ENCODE assay signal across 18 cellular contexts in genomic region chr2:200435379-200435778, GRCh38.
DNase-seq lines count a peak whose midpoint lies in the region; ATAC-seq, FAIRE-seq and TF ChIP-seq lines count a peak whose summit lies in the region.
"Had no signal": no experiment of that assay in that cellular context is flagged by ENCODE, and none has a peak within 500 bp of the region (broad histone marks: within the 10 kb centered on the region; RNA-seq: fewer than 3 reads in every experiment).

No MANE protein-coding gene starts in this region.

- H3K4me3 ChIP-seq in AG04449 (ENCODE audit: low read depth, low read length) (no peak overlapping the region), astrocyte (ENCODE audit: insufficient read depth, low read depth, low read length) (no peak overlapping the region), psoas muscle (no peak overlapping the region)
- H3K4me3 ChIP-seq: MG63 had no signal

- H3K4me1 Mint-ChIP-seq in astrocyte (ENCODE audit: low read depth, unreplicated experiment), result peaks cover 14% of the 10 kb centered on the region

- intact Hi-C loops in psoas muscle (cut with DNase I), result no loop called here

- POLR2A ChIA-PET in AG04449 (lab: Yijun Ruan, JAX), result no interaction called here

- no peak overlapping the region for H2AFZ ChIP-seq in astrocyte (ENCODE audit: low read depth, low read length)

- TF ChIP-seq CTCF in AG04449 (IDR thresholded peaks at IDR 0.05; ENCODE audit: insufficient read depth, low read length, missing control alignments) (no peak), astrocyte (IDR thresholded peaks at IDR 0.05; ENCODE audit: insufficient read depth, low read depth, low read length) (no peak), omental fat pad (IDR thresholded peaks at IDR 0.05) (no peak), psoas muscle (IDR thresholded peaks at IDR 0.05) (no peak)

- H3K9me3 Mint-ChIP-seq in astrocyte (ENCODE audit: unreplicated experiment), result peaks cover 2% of the 10 kb centered on the region
- H3K9me3 Mint-ChIP-seq: CD4-positive, CD25-positive, alpha-beta regulatory T cell had no signal

- CTCF ChIA-PET in AG04449 (lab: Yijun Ruan, JAX), result interaction anchor here (1.8 kb wide), 1 partner anchor 456 kb away, joined by 4 read pairs; no protein-coding TSS in a partner anchor

- no peaks in the 10 kb centered on the region for H3K79me2 ChIP-seq in astrocyte (ENCODE audit: insufficient read depth, low read length)

- peaks cover 17% of the 10 kb centered on the region for H3K36me3 ChIP-seq in astrocyte (ENCODE audit: insufficient read depth, low read length)
- H3K36me3 ChIP-seq in psoas muscle (ENCODE audit: insufficient read depth in 1 of 2, low read depth in 1 of 2), result peaks cover 6 to 16% of the 10 kb centered on the region in 2 donors

- H3K27me3 ChIP-seq in astrocyte (ENCODE audit: insufficient read depth, low read length), result no peaks in the 10 kb centered on the region
- H3K27me3 ChIP-seq in psoas muscle (ENCODE audit: insufficient read depth in 3 of 3, low read length in 2 of 3), result no peaks in the 10 kb centered on the region
- H3K27me3 ChIP-seq: MG63 had no signal

- no peak for ATAC-seq in omental fat pad (ENCODE audit: low FRiP score)
- ATAC-seq in psoas muscle, result no peak
- ATAC-seq: HepG2, Panc1 had no signal

- no peaks in the 10 kb centered on the region for H4K20me1 ChIP-seq in astrocyte (ENCODE audit: insufficient read depth, low read length)

- H3K27ac ChIP-seq in astrocyte (ENCODE audit: low read depth, low read length), result no peak overlapping the region
- no peak overlapping the region for H3K27ac ChIP-seq in psoas muscle

- FAIRE-seq in astrocyte (lab: Jason Lieb, UNC), result peak; percentile 72
- FAIRE-seq: HepG2 had no signal

- peaks cover 2% of the 10 kb centered on the region for H3K4me1 ChIP-seq in astrocyte (ENCODE audit: insufficient read depth, low read length)
- H3K4me1 ChIP-seq in psoas muscle, result no peaks in the 10 kb centered on the region

- H3K4me2 ChIP-seq in astrocyte (ENCODE audit: low read length), result no peak overlapping the region

- H3K27me3 Mint-ChIP-seq in astrocyte (ENCODE audit: low read depth, unreplicated experiment), result no peaks in the 10 kb centered on the region
- H3K27me3 Mint-ChIP-seq: CD4-positive, CD25-positive, alpha-beta regulatory T cell had no signal

- no peak overlapping the region for H3K4me3 Mint-ChIP-seq in astrocyte (ENCODE audit: unreplicated experiment)
- H3K4me3 Mint-ChIP-seq: CD4-positive, CD25-positive, alpha-beta regulatory T cell had no signal

- H3K9me3 ChIP-seq in astrocyte (ENCODE audit: insufficient read depth, low read depth, low read length) (no peaks in the 10 kb centered on the region), psoas muscle (no peaks in the 10 kb centered on the region)

- DNase-seq in AG04449 (ENCODE audit: low read depth, low spot score) (peak; percentile 36), HCEC 1CT (peak; percentile 77), astrocyte (ENCODE audit: low read depth) (peak; percentile 30), iris pigment epithelial cell (ENCODE audit: low read depth) (peak; percentile 67), omental fat pad (ENCODE audit: low spot score) (no peak), psoas muscle (no peak), NCI-H510A treated with DMSO at 0.1 percent for 48 hours (lab: John Stamatoyannopoulos, UW) (no peak)
- no peak for DNase-seq in central memory CD4-positive, alpha-beta T cell
- DNase-seq: CD4-positive, CD25-positive, alpha-beta regulatory T cell; DMS79 treated with DMSO at 0.1 percent for 48 hours; MG63; NCI-H1092 treated with DMSO at 0.1 percent for 48 hours; NCI-H1694 treated with DMSO at 0.1 percent for 48 hours; NCI-H446 treated with DMSO at 0.1 percent for 48 hours; NCI-H82; SHP77 had no signal

- H3K9ac ChIP-seq in astrocyte (ENCODE audit: low read length), result no peak overlapping the region

- H3K36me3 Mint-ChIP-seq in astrocyte (ENCODE audit: low read depth, unreplicated experiment), result peaks cover 23% of the 10 kb centered on the region

- no peak overlapping the region for H3K27ac Mint-ChIP-seq in astrocyte (ENCODE audit: unreplicated experiment)
- H3K27ac Mint-ChIP-seq: CD4-positive, CD25-positive, alpha-beta regulatory T cell had no signal

- 71 to 80% (median 76%) methylated on average over 4 of the region's 4 CpGs for WGBS in psoas muscle, 3 donors

Comparison
In these comparisons a context has a peak if more than half of its experiments do, and no peak if none do; other contexts are left out.
1. DNase-seq: peak in AG04449 (single experiment), HCEC 1CT (single experiment), astrocyte (single experiment) and iris pigment epithelial cell (single experiment); none in omental fat pad (single experiment), psoas muscle (0 of 2), central memory CD4-positive, alpha-beta T cell (single experiment) and NCI-H510A treated with DMSO at 0.1 percent for 48 hours (single experiment).